ENCODE assay signal across 22 cellular contexts in the genomic region with DNA sequence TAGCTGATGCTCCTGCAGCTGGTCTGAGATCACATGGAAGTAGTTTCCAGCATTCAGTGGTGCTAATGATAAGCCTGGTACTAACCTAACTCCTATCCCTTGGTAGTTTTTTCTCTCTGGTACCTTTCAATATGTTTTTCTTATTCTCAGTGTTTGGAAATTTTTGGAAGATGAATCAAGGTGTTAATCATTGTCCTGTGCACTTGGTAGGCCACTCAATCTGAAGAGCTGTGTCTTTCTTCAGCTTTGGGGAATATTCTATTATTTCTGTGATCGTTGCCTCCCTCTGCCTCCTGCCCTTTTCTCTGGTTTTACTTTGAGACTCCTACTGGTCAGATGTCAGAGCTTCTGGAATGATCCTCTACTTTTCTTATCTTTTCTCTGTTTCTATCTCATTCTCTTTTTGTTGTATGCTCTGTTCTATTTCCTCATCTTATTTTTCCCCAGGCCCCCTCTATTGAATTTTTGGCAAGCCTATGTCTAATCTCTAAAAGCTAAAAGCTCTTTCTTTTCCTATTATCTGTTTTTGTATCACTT.
DNase-seq lines count a peak whose midpoint lies in the region; TF ChIP-seq lines count a peak whose summit lies in the region.
"Had no signal": no experiment of that assay in that cellular context is flagged by ENCODE, and none has a peak within 500 bp of the region (broad histone marks: within the 10 kb centered on the region; RNA-seq: fewer than 3 reads in every experiment).

No MANE protein-coding gene starts in this region.

- H3K4me3 ChIP-seq in SK-N-SH (ENCODE audit: low read depth in 2 of 2, low read length in 1 of 2) (no peak overlapping the region), fibroblast of lung (replicated peaks in 1 of 4; ENCODE audit: control extremely low read depth in 1 of 4, insufficient read depth in 1 of 4, low read depth in 3 of 4, low read length in 4 of 4) (no peak overlapping the region)
- H3K4me3 ChIP-seq: right lobe of liver, upper lobe of left lung had no signal

- no peaks in the 10 kb centered on the region for H3K79me2 ChIP-seq in SK-N-SH (ENCODE audit: insufficient read depth)
- no peaks in the 10 kb centered on the region for H3K79me2 ChIP-seq in fibroblast of lung (ENCODE audit: control insufficient read depth, insufficient read depth, low read length)

- CTCF ChIA-PET in SK-N-SH (lab: Yijun Ruan, JAX), result interaction anchor here (1.4 to 1.7 kb wide), 2 partner anchors 13 to 113 kb away, joined by 7 to 11 read pairs; no protein-coding TSS in a partner anchor

- H3K36me3 ChIP-seq in SK-N-SH (replicated peaks in 1 of 2; ENCODE audit: control insufficient read depth in 1 of 2, insufficient read depth in 2 of 2, low read length in 1 of 2) (no peaks in the 10 kb centered on the region), fibroblast of lung (ENCODE audit: control insufficient read depth, insufficient read depth, low read length) (no peaks in the 10 kb centered on the region)
- H3K36me3 ChIP-seq: right lobe of liver, upper lobe of left lung had no signal

- POLR2A ChIA-PET in SK-N-SH (lab: Yijun Ruan, JAX), result no interaction called here

- peaks cover 0 to 27% of the 10 kb centered on the region in 2 experiments; a peak in 2 of 4 replicates for H3K4me1 ChIP-seq in SK-N-SH (ENCODE audit: control insufficient read depth in 1 of 2, insufficient read depth in 2 of 2, low read depth in 1 of 2, low read length in 1 of 2)
- no peaks in the 10 kb centered on the region for H3K4me1 ChIP-seq in fibroblast of lung (ENCODE audit: control insufficient read depth, extremely low read depth, insufficient read depth, low read length)
- H3K4me1 ChIP-seq: right lobe of liver, upper lobe of left lung had no signal

- WGBS in SK-N-SH (ENCODE audit: low lambda C conversion rate), result 11% methylated on average over 1 of the region's 1 CpG

- TF ChIP-seq EP300 in SK-N-SH (IDR thresholded peaks at IDR 0.05; ENCODE audit: borderline replicate concordance in 1 of 2, low read depth in 1 of 2, low read length in 1 of 2), result peak in 1 of 2 experiments; percentile 42; a peak in 1 of 4 replicates

- H3K27ac ChIP-seq in SK-N-SH (ENCODE audit: low read depth in 2 of 2, low read length in 1 of 2) (peak overlapping the region; percentile 69 to 95), fibroblast of lung (ENCODE audit: insufficient read depth, low read length) (peak overlapping the region; percentile 9)
- H3K27ac ChIP-seq: right lobe of liver, RWPE1, upper lobe of left lung had no signal

- no peaks in the 10 kb centered on the region for H3K9me2 ChIP-seq in SK-N-SH

- peaks cover 7% of the 10 kb centered on the region for H3F3A ChIP-seq in SK-N-SH (replicated peaks; ENCODE audit: insufficient read depth)

- H3K27me3 ChIP-seq in SK-N-SH (ENCODE audit: insufficient read depth) (no peaks in the 10 kb centered on the region), fibroblast of lung (ENCODE audit: control insufficient read depth, insufficient read depth, low read length) (no peaks in the 10 kb centered on the region)
- H3K27me3 ChIP-seq: right lobe of liver, upper lobe of left lung had no signal

- peak; percentile 3 for DNase-seq in ELR (ENCODE audit: low read depth)
- DNase-seq in SK-N-SH, result peak; percentile 22
- peak in 1 of 2 donors; percentile 1 for DNase-seq in fibroblast of lung (ENCODE audit: low read depth in 2 of 2)
- peak; percentile 19 for DNase-seq in renal cortical epithelial cell (ENCODE audit: low read depth)
- DNase-seq in HPDE6-E6E7 (ENCODE audit: extremely low spot score), result no peak
- DNase-seq in SKM-1 (lab: John Stamatoyannopoulos, UW; ENCODE audit: unreplicated experiment), result no peak
- DNase-seq in NCI-H1417 treated with DMSO at 0.1 percent for 48 hours (lab: John Stamatoyannopoulos, UW), result no peak
- DNase-seq: activated CD4-positive, alpha-beta memory T cell treated with anti-CD3 and anti-CD28 coated beads, Interleukin-2, amount 10 ng/mL, durations not matched to agents 7 days and 5 days; activated CD4-positive, alpha-beta T cell treated with anti-CD3 and anti-CD28 coated beads for 1 hour; activated CD8-positive, alpha-beta memory T cell treated with anti-CD3 and anti-CD28 coated beads, Interleukin-2, amount 50 U/mL, for 48 hours; activated naive CD8-positive, alpha-beta T cell treated with anti-CD3 and anti-CD28 coated beads for 36 hours; aorta; CD4-positive, CD25-positive, alpha-beta regulatory T cell; central memory CD4-positive, alpha-beta T cell; head of caudate nucleus; NCI-H2081; NCI-H446; NCI-H82; right lobe of liver; stimulated activated CD4-positive, alpha-beta T cell treated with anti-CD3 and anti-CD28 coated beads, Interleukin-4, amount 100 ng/mL, for 24 hours; upper lobe of left lung had no signal

- peak overlapping the region; percentile 29 for H3K4me2 ChIP-seq in SK-N-SH
- no peak overlapping the region for H3K4me2 ChIP-seq in fibroblast of lung (ENCODE audit: extremely low read depth, insufficient read depth, low read length)

- H2AFZ ChIP-seq in SK-N-SH (ENCODE audit: low read depth) (no peak overlapping the region), fibroblast of lung (ENCODE audit: low read length) (no peak overlapping the region)

- H3K9ac ChIP-seq in SK-N-SH (peak overlapping the region; percentile 31; the same call in 1 of the 2 replicates), fibroblast of lung (ENCODE audit: insufficient read depth, low read length) (no peak overlapping the region)

- H3K9me3 ChIP-seq in SK-N-SH, result no peaks in the 10 kb centered on the region
- H3K9me3 ChIP-seq in fibroblast of lung (ENCODE audit: control insufficient read depth, insufficient read depth, low read depth, low read length), result no peaks in the 10 kb centered on the region
- H3K9me3 ChIP-seq: right lobe of liver, upper lobe of left lung had no signal

- TF ChIP-seq RAD21 in SK-N-SH (IDR thresholded peaks at IDR 0.05; ENCODE audit: low read length), result no peak; the same call in 1 of the 2 replicates

- TF ChIP-seq CTCF in SK-N-SH (IDR thresholded peaks at IDR 0.05), result peak; percentile 24; the same call in 1 of the 2 replicates
- TF ChIP-seq CTCF in fibroblast of lung (conservative IDR thresholded peaks at IDR 0.05 in 1 of 2, IDR thresholded peaks at IDR 0.05 in 1 of 2; ENCODE audit: low read depth in 1 of 2, low read length in 2 of 2), result no peak

- no peaks in the 10 kb centered on the region for H4K20me1 ChIP-seq in SK-N-SH (ENCODE audit: insufficient read depth)
- no peaks in the 10 kb centered on the region for H4K20me1 ChIP-seq in fibroblast of lung (ENCODE audit: control insufficient read depth, extremely low read depth, insufficient read depth, low read length)

TF ChIP-seq in SK-N-SH, 30 proteins besides CTCF, POLR2A, EP300 and RAD21:
- TF ChIP-seq ELF1 (IDR thresholded peaks at IDR 0.05) (no peak), FOXJ3 (CRISPR knock-in tag; IDR thresholded peaks at IDR 0.05) (no peak), RCOR1 (IDR thresholded peaks at IDR 0.05; ENCODE audit: low read length) (no peak), RFX5 (IDR thresholded peaks at IDR 0.05; ENCODE audit: low read length) (no peak), EZH2phosphoT487 (IDR thresholded peaks at IDR 0.05; ENCODE audit: borderline replicate concordance, low read depth) (no peak), USF1 (IDR thresholded peaks at IDR 0.05; ENCODE audit: borderline replicate concordance, low read depth) (no peak), CHD2 (IDR thresholded peaks at IDR 0.05; ENCODE audit: low read length, partially characterized antibody) (no peak), RXRA (IDR thresholded peaks at IDR 0.05; ENCODE audit: borderline replicate concordance, low read depth) (no peak), NRF1 (IDR thresholded peaks at IDR 0.05; ENCODE audit: low read depth, low read length) (no peak), PBX3 (IDR thresholded peaks at IDR 0.05) (no peak), MAX (IDR thresholded peaks at IDR 0.05; ENCODE audit: low read depth) (no peak), TEAD4 (IDR thresholded peaks at IDR 0.05; ENCODE audit: borderline replicate concordance, insufficient read depth) (no peak), NFIC (IDR thresholded peaks at IDR 0.05; ENCODE audit: borderline replicate concordance) (no peak), MEF2A (IDR thresholded peaks at IDR 0.05; ENCODE audit: borderline replicate concordance, low read depth) (no peak), SIN3A (IDR thresholded peaks at IDR 0.05; ENCODE audit: borderline replicate concordance, low read depth, low read length) (no peak), GABPA (IDR thresholded peaks at IDR 0.05; ENCODE audit: low read depth) (no peak), TAF1 (IDR thresholded peaks at IDR 0.05; ENCODE audit: borderline replicate concordance, low read depth, low read length) (no peak)
- TF ChIP-seq, protein P1, sequence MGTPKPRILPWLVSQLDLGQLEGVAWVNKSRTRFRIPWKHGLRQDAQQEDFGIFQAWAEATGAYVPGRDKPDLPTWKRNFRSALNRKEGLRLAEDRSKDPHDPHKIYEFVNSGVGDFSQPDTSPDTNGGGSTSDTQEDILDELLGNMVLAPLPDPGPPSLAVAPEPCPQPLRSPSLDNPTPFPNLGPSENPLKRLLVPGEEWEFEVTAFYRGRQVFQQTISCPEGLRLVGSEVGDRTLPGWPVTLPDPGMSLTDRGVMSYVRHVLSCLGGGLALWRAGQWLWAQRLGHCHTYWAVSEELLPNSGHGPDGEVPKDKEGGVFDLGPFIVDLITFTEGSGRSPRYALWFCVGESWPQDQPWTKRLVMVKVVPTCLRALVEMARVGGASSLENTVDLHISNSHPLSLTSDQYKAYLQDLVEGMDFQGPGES (IDR thresholded peaks at IDR 0.05; ENCODE audit: low read depth, low read length), result no peak

Comparison
In these comparisons a context has a peak if more than half of its experiments do, and no peak if none do; other contexts are left out.
1. DNase-seq: peak in ELR (single experiment), SK-N-SH (single experiment) and renal cortical epithelial cell (single experiment); none in HPDE6-E6E7 (single experiment), SKM-1 (single experiment) and NCI-H1417 treated with DMSO at 0.1 percent for 48 hours (single experiment).